1 cellular context compared by ENCODE assay signal in genomic region chr10:59991661-59992060, GRCh38.
TF ChIP-seq lines count a peak whose summit lies in the region.

No MANE protein-coding gene starts in this region.

TF ChIP-seq in SK-N-SH treated with all-trans-retinoic acid at 6 μM for 48 hours, 23 proteins besides CTCF, POLR2A, EP300 and RAD21 (continued from another document):
- TF ChIP-seq, protein P1, sequence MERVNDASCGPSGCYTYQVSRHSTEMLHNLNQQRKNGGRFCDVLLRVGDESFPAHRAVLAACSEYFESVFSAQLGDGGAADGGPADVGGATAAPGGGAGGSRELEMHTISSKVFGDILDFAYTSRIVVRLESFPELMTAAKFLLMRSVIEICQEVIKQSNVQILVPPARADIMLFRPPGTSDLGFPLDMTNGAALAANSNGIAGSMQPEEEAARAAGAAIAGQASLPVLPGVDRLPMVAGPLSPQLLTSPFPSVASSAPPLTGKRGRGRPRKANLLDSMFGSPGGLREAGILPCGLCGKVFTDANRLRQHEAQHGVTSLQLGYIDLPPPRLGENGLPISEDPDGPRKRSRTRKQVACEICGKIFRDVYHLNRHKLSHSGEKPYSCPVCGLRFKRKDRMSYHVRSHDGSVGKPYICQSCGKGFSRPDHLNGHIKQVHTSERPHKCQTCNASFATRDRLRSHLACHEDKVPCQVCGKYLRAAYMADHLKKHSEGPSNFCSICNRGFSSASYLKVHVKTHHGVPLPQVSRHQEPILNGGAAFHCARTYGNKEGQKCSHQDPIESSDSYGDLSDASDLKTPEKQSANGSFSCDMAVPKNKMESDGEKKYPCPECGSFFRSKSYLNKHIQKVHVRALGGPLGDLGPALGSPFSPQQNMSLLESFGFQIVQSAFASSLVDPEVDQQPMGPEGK (CRISPR knock-in tag; IDR thresholded peaks at IDR 0.05; ENCODE audit: borderline replicate concordance), result no peak
- TF ChIP-seq ZFP30 (CRISPR knock-in tag; IDR thresholded peaks at IDR 0.05) (no peak), BACH2 (CRISPR knock-in tag; IDR thresholded peaks at IDR 0.05; ENCODE audit: borderline replicate concordance) (no peak), TOX (CRISPR knock-in tag; IDR thresholded peaks at IDR 0.05; ENCODE audit: borderline replicate concordance) (no peak), TCF4 (CRISPR knock-in tag; IDR thresholded peaks at IDR 0.05; ENCODE audit: borderline replicate concordance) (no peak), OSR1 (CRISPR knock-in tag; IDR thresholded peaks at IDR 0.05) (no peak), PPARA (CRISPR knock-in tag; IDR thresholded peaks at IDR 0.05; ENCODE audit: borderline replicate concordance) (no peak), ARNTL (CRISPR knock-in tag; IDR thresholded peaks at IDR 0.05; ENCODE audit: borderline replicate concordance, low read depth) (no peak), ZC3H10 (CRISPR knock-in tag; IDR thresholded peaks at IDR 0.05) (no peak), ZNF8 (CRISPR knock-in tag; IDR thresholded peaks at IDR 0.05) (no peak)
